Comparison of ENCODE assay signal across 12 cellular contexts in the genomic region with DNA sequence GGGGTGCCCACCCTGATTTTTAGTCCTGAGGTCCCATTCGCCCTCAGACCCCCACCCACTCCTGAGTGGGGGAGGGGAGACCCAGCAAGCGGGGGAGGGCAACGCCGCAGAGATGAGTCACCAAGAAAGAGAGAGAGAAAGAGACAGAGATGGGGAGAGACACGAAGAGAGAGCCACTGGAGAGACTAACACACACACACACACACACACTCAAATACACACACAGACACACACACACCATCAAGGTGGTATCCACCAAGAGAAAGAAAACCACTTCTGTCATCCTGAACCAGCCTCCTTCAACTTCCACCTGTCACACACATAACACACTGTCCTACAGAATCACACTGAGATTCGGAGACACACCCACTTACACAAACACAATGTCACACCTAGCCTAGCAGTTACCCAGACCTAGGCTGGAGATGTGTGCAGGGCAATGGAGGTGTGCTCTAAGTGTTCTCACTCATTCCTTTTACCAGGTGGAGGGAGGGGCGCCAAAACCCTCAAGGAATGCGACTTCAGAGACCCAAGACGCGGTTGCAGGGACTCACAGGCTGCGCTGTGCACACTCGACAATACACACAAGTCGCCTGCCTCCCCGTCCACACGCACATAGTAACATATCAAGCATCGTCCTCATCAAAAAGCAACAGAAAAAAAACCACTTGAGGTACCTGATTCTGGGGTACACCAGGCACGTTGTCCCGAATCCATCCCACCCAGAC. TPM values are rescaled to one million over a fixed set of nuclear protein-coding genes. Genes with fewer than 3 reads are reported as not detected.
A peak's percentile ranks its signal among the peaks of the same experiment; 100 is the strongest.
DNase-seq lines count a peak whose midpoint lies in the region; ATAC-seq and TF ChIP-seq lines count a peak whose summit lies in the region.
"Had no signal": no experiment of that assay in that cellular context is flagged by ENCODE, and none has a peak within 500 bp of the region (broad histone marks: within the 10 kb centered on the region; RNA-seq: fewer than 3 reads in every experiment).

No MANE protein-coding gene starts in this region.

- H3K36me3 ChIP-seq in CD4-positive, alpha-beta memory T cell (ENCODE audit: insufficient read depth, low read length): no peaks in the 10 kb centered on the region
- H3K36me3 ChIP-seq: esophagus squamous epithelium had no signal

- H3K4me3 ChIP-seq in CD4-positive, alpha-beta memory T cell (ENCODE audit: low read length in 2 of 2): no peak overlapping the region
- H3K4me3 ChIP-seq: esophagus squamous epithelium, lung had no signal

- peak overlapping the region in 5 of 7 donors; percentile 7 to 77 (median 50) for H3K27ac Mint-ChIP-seq in CD4-positive, alpha-beta memory T cell
- H3K27ac Mint-ChIP-seq in HFFc6 (no peak overlapping the region), naive B cell (peak overlapping the region in 4 of 6 donors; percentile 74 to 89 (median 82))
- no peak overlapping the region for H3K27ac Mint-ChIP-seq in activated CD8-positive, alpha-beta T cell treated with anti-CD3 and anti-CD28 coated beads, Interleukin-2, amount 10 ng/mL, durations not matched to agents 7 days and 5 days

- peaks cover 59 to 68% of the 10 kb centered on the region in 2 donors for H3K27me3 Mint-ChIP-seq in CD4-positive, alpha-beta memory T cell
- H3K27me3 Mint-ChIP-seq in HFFc6 (ENCODE audit: insufficient read depth) (peaks cover 60% of the 10 kb centered on the region), naive B cell (peaks cover 68 to 99% (median 87%) of the 10 kb centered on the region in 3 donors)
- H3K27me3 Mint-ChIP-seq in activated CD8-positive, alpha-beta T cell treated with anti-CD3 and anti-CD28 coated beads, Interleukin-2, amount 10 ng/mL, durations not matched to agents 7 days and 5 days (ENCODE audit: low read depth): peaks cover 81% of the 10 kb centered on the region

- intact Hi-C loops in CD4-positive, alpha-beta memory T cell (cut with micrococcal nuclease): loop anchor here (1.0 to 10.0 kb wide), 3 partner anchors 25 to 282 kb away; a partner anchor contains a TSS

- ATAC-seq in activated CD8-positive, alpha-beta T cell treated with anti-CD3 and anti-CD28 coated beads, Interleukin-2, amount 10 ng/mL, durations not matched to agents 7 days and 5 days: peak; percentile 1
- ATAC-seq in naive B cell (ENCODE audit: low read depth in 2 of 2): no peak
- no peak for ATAC-seq in HG03025 (IDR thresholded peaks at IDR 0.05; ENCODE audit: low FRiP score, unreplicated experiment)

- H3K36me3 Mint-ChIP-seq in CD4-positive, alpha-beta memory T cell: peaks cover 0 to 2% of the 10 kb centered on the region in 2 donors
- H3K36me3 Mint-ChIP-seq in HFFc6 (ENCODE audit: low read depth) (no peaks in the 10 kb centered on the region), naive B cell (peaks cover 0 to 49% of the 10 kb centered on the region in 2 donors)
- H3K36me3 Mint-ChIP-seq in activated CD8-positive, alpha-beta T cell treated with anti-CD3 and anti-CD28 coated beads, Interleukin-2, amount 10 ng/mL, durations not matched to agents 7 days and 5 days (ENCODE audit: low read depth): no peaks in the 10 kb centered on the region

- POLR2A ChIA-PET in CD4-positive, alpha-beta memory T cell (lab: Charles Lee; ENCODE audit: partially characterized antibody): no interaction called here
- POLR2A ChIA-PET in activated CD8-positive, alpha-beta T cell treated with anti-CD3 and anti-CD28 coated beads, Interleukin-2, amount 10 ng/mL, durations not matched to agents 7 days and 5 days (lab: Charles Lee): no interaction called here
- POLR2A ChIA-PET in HEK293T (lab: Yijun Ruan, JAX): interaction anchor here (1.1 kb wide), 1 partner anchor 281 kb away, joined by 4 read pairs; no protein-coding TSS in a partner anchor

- H3K4me3 Mint-ChIP-seq in CD4-positive, alpha-beta memory T cell: peak overlapping the region in 5 of 8 donors; percentile 23 to 79 (median 64)
- H3K4me3 Mint-ChIP-seq in HFFc6 (peak overlapping the region; percentile 82), naive B cell (peak overlapping the region in 5 of 8 donors; percentile 28 to 76 (median 60))
- H3K4me3 Mint-ChIP-seq in activated CD8-positive, alpha-beta T cell treated with anti-CD3 and anti-CD28 coated beads, Interleukin-2, amount 10 ng/mL, durations not matched to agents 7 days and 5 days: no peak overlapping the region

- DNase-seq in CD4-positive, alpha-beta memory T cell: no peak
- DNase-seq in HFFc6 (no peak), naive B cell (no peak), HEK293T (ENCODE audit: extremely low spot score) (no peak), cortex of kidney (lab: John Stamatoyannopoulos, UW) (no peak)
- DNase-seq in activated CD8-positive, alpha-beta T cell treated with anti-CD3 and anti-CD28 coated beads, Interleukin-2, amount 10 ng/mL, durations not matched to agents 7 days and 5 days: no peak
- DNase-seq in activated effector memory CD4-positive, alpha-beta T cell treated with Interleukin-2 at 50 U/mL for 16 hours: no peak
- DNase-seq: esophagus squamous epithelium had no signal

- H3K27ac ChIP-seq in CD4-positive, alpha-beta memory T cell (ENCODE audit: low read depth, low read length): no peak overlapping the region
- H3K27ac ChIP-seq: esophagus squamous epithelium had no signal

- no peaks in the 10 kb centered on the region for H3K9me3 ChIP-seq in CD4-positive, alpha-beta memory T cell (ENCODE audit: control insufficient read depth in 1 of 2, low read length in 2 of 2)
- H3K9me3 ChIP-seq: esophagus squamous epithelium had no signal

- no peak for TF ChIP-seq CTCF in HFFc6 (IDR thresholded peaks at IDR 0.05)

- H3K4me1 Mint-ChIP-seq in CD4-positive, alpha-beta memory T cell: peaks cover 40 to 79% (median 62%) of the 10 kb centered on the region in 4 donors
- H3K4me1 Mint-ChIP-seq in HFFc6 (ENCODE audit: low read depth) (peaks cover 78% of the 10 kb centered on the region), naive B cell (peaks cover 58 to 77% (median 75%) of the 10 kb centered on the region in 3 donors)
- H3K4me1 Mint-ChIP-seq in activated CD8-positive, alpha-beta T cell treated with anti-CD3 and anti-CD28 coated beads, Interleukin-2, amount 10 ng/mL, durations not matched to agents 7 days and 5 days (ENCODE audit: low read depth): peaks cover 70% of the 10 kb centered on the region

- peaks cover 81% of the 10 kb centered on the region for H3K4me1 ChIP-seq in CD4-positive, alpha-beta memory T cell (ENCODE audit: insufficient read depth, low read length)

- peaks cover 89% of the 10 kb centered on the region for H3K27me3 ChIP-seq in CD4-positive, alpha-beta memory T cell (ENCODE audit: insufficient read depth, low read length)

- H3K9me3 Mint-ChIP-seq in CD4-positive, alpha-beta memory T cell: peaks cover 0 to 6% (median 0%) of the 10 kb centered on the region in 8 donors
- no peaks in the 10 kb centered on the region for H3K9me3 Mint-ChIP-seq in HFFc6
- H3K9me3 Mint-ChIP-seq in activated CD8-positive, alpha-beta T cell treated with anti-CD3 and anti-CD28 coated beads, Interleukin-2, amount 10 ng/mL, durations not matched to agents 7 days and 5 days (ENCODE audit: insufficient read depth): no peaks in the 10 kb centered on the region
- peaks cover 0 to 10% (median 7%) of the 10 kb centered on the region in 7 donors for H3K9me3 Mint-ChIP-seq in naive B cell

- CTCF ChIA-PET in CD4-positive, alpha-beta memory T cell (lab: Charles Lee; ENCODE audit: partially characterized antibody): interaction anchor here (1.3 to 3.0 kb wide), 5 partner anchors 13 to 25 kb away, joined by 4 to 44 read pairs (median 6); no protein-coding TSS in a partner anchor
- CTCF ChIA-PET in activated CD8-positive, alpha-beta T cell treated with anti-CD3 and anti-CD28 coated beads, Interleukin-2, amount 10 ng/mL, durations not matched to agents 7 days and 5 days (lab: Charles Lee): interaction anchor here (1.6 to 3.1 kb wide), 3 partner anchors 23 to 26 kb away, joined by 9 to 59 read pairs (median 16); no protein-coding TSS in a partner anchor
- CTCF ChIA-PET in HEK293T (lab: Yijun Ruan, JAX): interaction anchor here (0.6 to 1.8 kb wide), 2 partner anchors 25 to 324 kb away, joined by 3 to 8 read pairs; no protein-coding TSS in a partner anchor

TF ChIP-seq in HEK293T, 16 proteins besides CTCF, POLR2A, EP300 and RAD21 (continues in another document):
- TF ChIP-seq TARDBP (IDR thresholded peaks at IDR 0.05) (no peak), ARNT (IDR thresholded peaks at IDR 0.05) (no peak)

RNA-seq across cellular contexts. Expression of a gene that starts 3.9 kb away (rescaled TPM):
- not detected for total RNA-seq in CD4-positive, alpha-beta memory T cell
- not detected for polyA plus RNA-seq in CD4-positive, alpha-beta memory T cell
- under 1 TPM; 0.19 to 0.78 (median 0.35) TPM for total RNA-seq in HFFc6 (2021; fragmentation: NEBNext Ultra II Directional; extraction: Animal tissue kit (Norgen Biotek cat#: 25700))
- under 1 TPM; 0.29 to 0.53 TPM for total RNA-seq in activated CD8-positive, alpha-beta T cell treated with anti-CD3 and anti-CD28 coated beads, Interleukin-2, amount 10 ng/mL, durations not matched to agents 7 days and 5 days
- not detected for polyA plus RNA-seq in naive B cell (ENCODE audit: low read depth in 6 of 6)
- total RNA-seq: esophagus squamous epithelium, subcutaneous adipose tissue had no signal

RNA-seq across cellular contexts. Expression of a gene that starts 10.8 kb away (rescaled TPM):
- total RNA-seq in CD4-positive, alpha-beta memory T cell: not detected
- not detected for polyA plus RNA-seq in CD4-positive, alpha-beta memory T cell
- total RNA-seq in HFFc6 (2021; fragmentation: NEBNext Ultra II Directional; extraction: Animal tissue kit (Norgen Biotek cat#: 25700)): not detected
- not detected for total RNA-seq in activated CD8-positive, alpha-beta T cell treated with anti-CD3 and anti-CD28 coated beads, Interleukin-2, amount 10 ng/mL, durations not matched to agents 7 days and 5 days
- polyA plus RNA-seq in naive B cell (ENCODE audit: low read depth in 6 of 6): not detected
- total RNA-seq: esophagus squamous epithelium; lung; subcutaneous adipose tissue; T-helper 2 cell treated with Interferon-gamma antibody and Interleukin-4, amounts not matched to agents 100 ng/mL and 5 ng/mL, for 36 hours had no signal

RNA-seq across cellular contexts. Expression of a gene that starts 15.0 kb away (rescaled TPM):
- 10 to 100 TPM in 1 of 2 experiments, 1 to 10 TPM in 1; 8.8 to 10.8 TPM for total RNA-seq in CD4-positive, alpha-beta memory T cell
- 1 to 10 TPM; 4.2 to 8.2 TPM for polyA plus RNA-seq in CD4-positive, alpha-beta memory T cell
- total RNA-seq in HFFc6 (2021; fragmentation: NEBNext Ultra II Directional; extraction: Animal tissue kit (Norgen Biotek cat#: 25700)): 100 to 1,000 TPM; 154 to 176 (median 166) TPM
- 10 to 100 TPM; 46.2 to 48.9 TPM for total RNA-seq in activated CD8-positive, alpha-beta T cell treated with anti-CD3 and anti-CD28 coated beads, Interleukin-2, amount 10 ng/mL, durations not matched to agents 7 days and 5 days
- polyA plus RNA-seq in naive B cell (ENCODE audit: low read depth in 6 of 6): 10 to 100 TPM in 1 of 6 donors, 1 to 10 TPM in 5; 3.7 to 10.3 (median 4.9) TPM

RNA-seq across cellular contexts. Expression of a gene that starts 31.6 kb away (rescaled TPM):
- total RNA-seq in CD4-positive, alpha-beta memory T cell: not detected
- not detected for polyA plus RNA-seq in CD4-positive, alpha-beta memory T cell
- total RNA-seq in HFFc6 (2021; fragmentation: NEBNext Ultra II Directional; extraction: Animal tissue kit (Norgen Biotek cat#: 25700)): not detected
- not detected for total RNA-seq in activated CD8-positive, alpha-beta T cell treated with anti-CD3 and anti-CD28 coated beads, Interleukin-2, amount 10 ng/mL, durations not matched to agents 7 days and 5 days
- not detected for polyA plus RNA-seq in naive B cell (ENCODE audit: low read depth in 6 of 6)
- total RNA-seq: esophagus squamous epithelium; lung; subcutaneous adipose tissue; T-helper 2 cell treated with Interferon-gamma antibody and Interleukin-4, amounts not matched to agents 100 ng/mL and 5 ng/mL, for 36 hours had no signal
- polyA plus RNA-seq: lung had no signal

RNA-seq across cellular contexts. Expression of a gene that starts 42.4 kb away (rescaled TPM):
- total RNA-seq in CD4-positive, alpha-beta memory T cell: under 1 TPM; 0.11 to 0.20 TPM
- polyA plus RNA-seq in CD4-positive, alpha-beta memory T cell: not detected
- 1,000 to 10,000 TPM in 4 of 6 experiments, 100 to 1,000 TPM in 2; 906 to 2,092 (median 1,052) TPM for total RNA-seq in HFFc6 (2021; fragmentation: NEBNext Ultra II Directional; extraction: Animal tissue kit (Norgen Biotek cat#: 25700))
- total RNA-seq in activated CD8-positive, alpha-beta T cell treated with anti-CD3 and anti-CD28 coated beads, Interleukin-2, amount 10 ng/mL, durations not matched to agents 7 days and 5 days: under 1 TPM; 0.47 to 0.58 TPM
- under 1 TPM in 1 of 6 donors, not detected in 5; 0.44 TPM for polyA plus RNA-seq in naive B cell (ENCODE audit: low read depth in 6 of 6)

Comparison
In these comparisons a context has a peak if more than half of its experiments do, and no peak if none do; other contexts are left out.
1. H3K27ac Mint-ChIP-seq: peak in CD4-positive, alpha-beta memory T cell (5 of 7) and naive B cell (4 of 6); none in HFFc6 (single experiment) and activated CD8-positive, alpha-beta T cell treated with anti-CD3 and anti-CD28 coated beads, Interleukin-2, amount 10 ng/mL, durations not matched to agents 7 days and 5 days (single experiment).
2. RNA of a gene that starts 15.0 kb away (total RNA-seq): 154 to 176 TPM in HFFc6 and 46.2 to 48.9 TPM in activated CD8-positive, alpha-beta T cell treated with anti-CD3 and anti-CD28 coated beads, Interleukin-2, amount 10 ng/mL, durations not matched to agents 7 days and 5 days; 8.8 to 10.8 TPM in CD4-positive, alpha-beta memory T cell; every median in the first group is over 4 times any median in the second.